20 cellular contexts compared by ENCODE assay signal in the genomic region with DNA sequence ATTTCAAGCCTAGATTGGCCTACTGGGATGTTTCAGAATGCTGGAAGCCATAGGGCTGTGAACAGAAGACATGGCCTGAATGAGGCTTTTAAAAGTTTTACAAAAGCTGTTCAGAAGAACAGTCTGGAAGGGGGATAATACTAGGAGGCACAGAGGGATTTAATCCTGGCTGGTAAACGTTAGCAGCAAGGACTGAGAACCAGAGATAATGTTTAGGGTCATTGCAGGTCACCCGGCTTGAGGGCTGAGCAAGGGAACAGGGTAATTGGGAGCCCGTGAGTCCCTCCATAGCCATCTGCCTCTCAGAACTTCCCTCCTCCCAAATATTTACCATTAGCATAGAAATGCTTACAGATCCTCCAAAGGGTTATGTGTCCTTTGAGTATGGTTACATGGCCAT.
DNase-seq lines count a peak whose midpoint lies in the region; ATAC-seq, FAIRE-seq and TF ChIP-seq lines count a peak whose summit lies in the region.
"Had no signal": no experiment of that assay in that cellular context is flagged by ENCODE, and none has a peak within 500 bp of the region (broad histone marks: within the 10 kb centered on the region; RNA-seq: fewer than 3 reads in every experiment).

No MANE protein-coding gene starts in this region.

- H3K4ac ChIP-seq in neuronal stem cell (ENCODE audit: low read length), result no peak overlapping the region

- no peak overlapping the region for H2BK5ac ChIP-seq in neuronal stem cell (ENCODE audit: low read length)

- H2BK15ac ChIP-seq in neuronal stem cell (ENCODE audit: low read length), result no peak overlapping the region

- H3K36me3 ChIP-seq in bronchial epithelial cell (ENCODE audit: control insufficient read depth, insufficient read depth, low read length) (no peaks in the 10 kb centered on the region), neuronal stem cell (replicated peaks in 1 of 2; ENCODE audit: control insufficient read depth in 2 of 2, insufficient read depth in 2 of 2, low read length in 2 of 2) (no peaks in the 10 kb centered on the region)
- H3K36me3 ChIP-seq: BLaER1 treated with 17β-estradiol and CSF1 and Interleukin-3, amounts not matched to agents 10 nM and 100 nM had no signal

- H2AK5ac ChIP-seq in neuronal stem cell (ENCODE audit: low read depth, low read length), result no peak overlapping the region

- H2BK120ac ChIP-seq in neuronal stem cell (ENCODE audit: low read depth, low read length), result no peak overlapping the region

- no peak overlapping the region for H3K9ac ChIP-seq in neuronal stem cell (ENCODE audit: low read depth, low read length, poor library complexity)
- H3K9ac ChIP-seq: BLaER1 treated with 17β-estradiol and CSF1 and Interleukin-3, amounts not matched to agents 10 nM and 100 nM had no signal

- peak overlapping the region; percentile 4 for H2AFZ ChIP-seq in neuronal stem cell (ENCODE audit: low read length)

- H3K23ac ChIP-seq in neuronal stem cell (ENCODE audit: low read depth, low read length, poor library complexity), result no peak overlapping the region

- peak overlapping the region; percentile 36 for H3K27ac ChIP-seq in neuronal stem cell (replicated peaks; ENCODE audit: low read length)
- H3K27ac ChIP-seq: 22Rv1; A549; BLaER1 treated with 17β-estradiol and CSF1 and Interleukin-3, amounts not matched to agents 10 nM and 100 nM; C4-2B had no signal

- no peaks in the 10 kb centered on the region for H3K79me1 ChIP-seq in neuronal stem cell (ENCODE audit: low read depth, low read length)

- H3K4me2 ChIP-seq in neuronal stem cell (ENCODE audit: insufficient read depth, low read length, poor library complexity, severe bottlenecking), result no peak overlapping the region
- H3K4me2 ChIP-seq: A549; BLaER1 treated with 17β-estradiol and CSF1 and Interleukin-3, amounts not matched to agents 10 nM and 100 nM had no signal

- no peak overlapping the region for H3K14ac ChIP-seq in neuronal stem cell (ENCODE audit: low read length)

- H3K9me3 ChIP-seq in neuronal stem cell (replicated peaks in 1 of 2; ENCODE audit: control insufficient read depth in 2 of 2, insufficient read depth in 1 of 2, low read depth in 1 of 2, low read length in 2 of 2), result peaks cover 0 to 14% of the 10 kb centered on the region in 2 donors
- H3K9me3 ChIP-seq: A549; BLaER1 treated with 17β-estradiol and CSF1 and Interleukin-3, amounts not matched to agents 10 nM and 100 nM; Caco-2 had no signal

- no peak overlapping the region for H3K18ac ChIP-seq in neuronal stem cell (ENCODE audit: low read length)

- H3K4me3 ChIP-seq in bronchial epithelial cell (ENCODE audit: low read depth, low read length) (no peak overlapping the region), neuronal stem cell (ENCODE audit: low read length in 2 of 2) (no peak overlapping the region)
- H3K4me3 ChIP-seq: A549; BLaER1 treated with 17β-estradiol and CSF1 and Interleukin-3, amounts not matched to agents 10 nM and 100 nM had no signal

- H3K4me1 ChIP-seq in neuronal stem cell (ENCODE audit: control insufficient read depth in 2 of 2, insufficient read depth in 1 of 2, low read depth in 1 of 2, low read length in 2 of 2), result peaks cover 12 to 27% of the 10 kb centered on the region in 2 donors
- H3K4me1 ChIP-seq: A549; BLaER1 treated with 17β-estradiol and CSF1 and Interleukin-3, amounts not matched to agents 10 nM and 100 nM; Caco-2 had no signal

- no peak for TF ChIP-seq CTCF in bronchial epithelial cell (IDR thresholded peaks at IDR 0.05; ENCODE audit: insufficient read depth, low read length, severe bottlenecking)

- peak; percentile 46 for DNase-seq in NCI-H82 (lab: John Stamatoyannopoulos, UW)
- DNase-seq in NCI-H82 treated with DMSO at 0.1 percent for 48 hours (lab: John Stamatoyannopoulos, UW; ENCODE audit: unreplicated experiment), result no peak
- no peak for DNase-seq in bronchial epithelial cell (ENCODE audit: low read depth)
- peak; percentile 11 for DNase-seq in neuronal stem cell (ENCODE audit: low spot score)
- DNase-seq: AML-193; Caco-2; Calu3; CD4-positive, alpha-beta T cell; CD8-positive, alpha-beta T cell; DMS79 treated with DMSO at 0.1 percent for 48 hours; GF-D8 had no signal

- H3K27me3 ChIP-seq in bronchial epithelial cell (ENCODE audit: control insufficient read depth, insufficient read depth, low read length) (no peaks in the 10 kb centered on the region), neuronal stem cell (ENCODE audit: control insufficient read depth in 3 of 3, insufficient read depth in 3 of 3, low read depth in 1 of 3, low read length in 3 of 3) (no peaks in the 10 kb centered on the region)
- H3K27me3 ChIP-seq: BLaER1 treated with 17β-estradiol and CSF1 and Interleukin-3, amounts not matched to agents 10 nM and 100 nM had no signal

- H4K8ac ChIP-seq in neuronal stem cell (ENCODE audit: low read depth, low read length), result no peak overlapping the region

- ATAC-seq in GM21423 (IDR thresholded peaks at IDR 0.05; ENCODE audit: unreplicated experiment) (no peak), GM19328 (IDR thresholded peaks at IDR 0.05; ENCODE audit: unreplicated experiment) (no peak)
- ATAC-seq: A549; CD8-positive, alpha-beta T cell had no signal

- WGBS in neuronal stem cell (ENCODE audit: extremely low coverage in 2 of 2, insufficient read length in 2 of 2, insufficient replicate concordance in 1 of 2), 2 donors, result no CpG with 5 or more reads among the region's 3 CpGs

- no peak overlapping the region for H4K91ac ChIP-seq in neuronal stem cell (ENCODE audit: low read depth, low read length, poor library complexity)

- peak; percentile 55 for FAIRE-seq in bronchial epithelial cell (lab: Jason Lieb, UNC)
- FAIRE-seq: A549, D721Med, G401.6, GM12891 had no signal

- H2BK12ac ChIP-seq in neuronal stem cell (ENCODE audit: low read length), result no peak overlapping the region

Comparison
In these comparisons a context has a peak if more than half of its experiments do, and no peak if none do; other contexts are left out.
1. DNase-seq: peak in NCI-H82 (single experiment) and neuronal stem cell (single experiment); none in NCI-H82 treated with DMSO at 0.1 percent for 48 hours (single experiment) and bronchial epithelial cell (single experiment).